ENCODE assay signal across 10 cellular contexts in genomic region chr12:46366771-46367170, GRCh38. TPM values are rescaled to one million over a fixed set of nuclear protein-coding genes. Genes with fewer than 3 reads are reported as not detected.
DNase-seq lines count a peak whose midpoint lies in the region; ATAC-seq and TF ChIP-seq lines count a peak whose summit lies in the region.
"Had no signal": no experiment of that assay in that cellular context is flagged by ENCODE, and none has a peak within 500 bp of the region (broad histone marks: within the 10 kb centered on the region; RNA-seq: fewer than 3 reads in every experiment).

No MANE protein-coding gene starts in this region.

- H3K4me1 ChIP-seq in HCT116 (ENCODE audit: control insufficient read depth in 1 of 2, insufficient read depth in 2 of 2, low read length in 2 of 2) (peaks cover 32 to 62% of the 10 kb centered on the region in 2 experiments), hepatocyte (ENCODE audit: insufficient read depth) (peaks cover 55% of the 10 kb centered on the region), suprapubic skin (peaks cover 82% of the 10 kb centered on the region)

- H3K36me3 ChIP-seq in HCT116 (ENCODE audit: control insufficient read depth in 1 of 2, insufficient read depth in 2 of 2, low read length in 2 of 2) (peaks cover 89 to 93% of the 10 kb centered on the region in 2 experiments), hepatocyte (replicated peaks; ENCODE audit: insufficient read depth, low read depth) (peaks cover 22% of the 10 kb centered on the region), suprapubic skin (peaks cover 93% of the 10 kb centered on the region)

- H3K27ac ChIP-seq in HCT116 (ENCODE audit: low read depth, low read length) (peak overlapping the region; percentile 30; the same call in 1 of the 2 replicates), hepatocyte (peak overlapping the region; percentile 49), suprapubic skin (peak overlapping the region; percentile 40)
- H3K27ac ChIP-seq: WERI-Rb-1 had no signal

- H3K4me2 ChIP-seq in HCT116 (ENCODE audit: low read length) (no peak overlapping the region), hepatocyte (peak overlapping the region; percentile 88)

- H3K27me3 ChIP-seq in HCT116 (ENCODE audit: insufficient read depth, low read length): no peaks in the 10 kb centered on the region
- no peaks in the 10 kb centered on the region for H3K27me3 ChIP-seq in hepatocyte
- no peaks in the 10 kb centered on the region for H3K27me3 ChIP-seq in suprapubic skin

- H3K9me2 ChIP-seq in HCT116 (ENCODE audit: insufficient read depth): no peaks in the 10 kb centered on the region
- H3K9me2 ChIP-seq in hepatocyte (replicated peaks; ENCODE audit: insufficient read depth): no peaks in the 10 kb centered on the region

- RAD21 ChIA-PET in HCT116 (lab: Charles Lee; ENCODE audit: low non-redundant PET in 1 of 2, low total read pairs in 2 of 2, uncharacterized antibody in 2 of 2, unreplicated experiment in 2 of 2): no interaction called here

- H3K27ac Mint-ChIP-seq in activated naive CD8-positive, alpha-beta T cell: peak overlapping the region; percentile 83

- H4K20me1 ChIP-seq in HCT116 (ENCODE audit: insufficient read depth) (peaks cover 88% of the 10 kb centered on the region), hepatocyte (ENCODE audit: insufficient read depth, poor library complexity, severe bottlenecking) (peaks cover 95% of the 10 kb centered on the region)

- H3K4me3 Mint-ChIP-seq in activated naive CD8-positive, alpha-beta T cell: peak overlapping the region; percentile 98

- no peaks in the 10 kb centered on the region for H3K27me3 Mint-ChIP-seq in activated naive CD8-positive, alpha-beta T cell

- TF ChIP-seq EP300 in suprapubic skin (IDR thresholded peaks at IDR 0.05): no peak

- 82% methylated on average over 5 of the region's 5 CpGs for WGBS in hepatocyte (ENCODE audit: low lambda C conversion rate, missing lambda C conversion rate)
- 62% methylated on average over 5 of the region's 5 CpGs for WGBS in suprapubic skin

- intact Hi-C loops in HCT116 (cut with micrococcal nuclease): loop anchor here (5.0 kb wide), 1 partner anchor 86 kb away; no protein-coding TSS in a partner anchor

- H2AFZ ChIP-seq in HCT116 (ENCODE audit: low read depth, low read length, poor library complexity, severe bottlenecking) (no peak overlapping the region), hepatocyte (no peak overlapping the region)

- TF ChIP-seq RAD21 in HCT116 (IDR thresholded peaks at IDR 0.05; ENCODE audit: low read depth): no peak

- POLR2A ChIA-PET in HCT116 (lab: Charles Lee): interaction anchor here (1.2 to 7.6 kb wide), 8 partner anchors 9 to 308 kb away, joined by 3 to 82 read pairs (median 4); no protein-coding TSS in a partner anchor

- DNase-seq in HCT116 (ENCODE audit: low read depth, low spot score): no peak
- no peak for DNase-seq in hepatocyte (ENCODE audit: low spot score)
- DNase-seq in suprapubic skin (ENCODE audit: low spot score in 2 of 2): no peak
- DNase-seq in DMS114 treated with DMSO at 0.1 percent for 48 hours (lab: John Stamatoyannopoulos, UW; ENCODE audit: unreplicated experiment): no peak
- DNase-seq in stimulated activated CD4-positive, alpha-beta T cell treated with anti-CD3 and anti-CD28 coated beads, Interleukin-1b, Interleukin-23, amount 100 ng/mL, for 48 hours: no peak
- no peak for DNase-seq in amygdala (lab: John Stamatoyannopoulos, UW)
- DNase-seq: NCI-H1436 treated with DMSO at 0.1 percent for 48 hours, WERI-Rb-1 had no signal

- peaks cover 33% of the 10 kb centered on the region for H3K36me3 Mint-ChIP-seq in activated naive CD8-positive, alpha-beta T cell

- H3K4me3 ChIP-seq in HCT116 (replicated peaks in 1 of 2; ENCODE audit: low read depth in 1 of 2, low read length in 2 of 2) (no peak overlapping the region), hepatocyte (no peak overlapping the region), suprapubic skin (peak overlapping the region; percentile 99)

- no peak for TF ChIP-seq CTCF in HCT116 (IDR thresholded peaks at IDR 0.05 in 2 of 3, conservative IDR thresholded peaks at IDR 0.05 in 1 of 3; ENCODE audit: borderline replicate concordance in 1 of 3, insufficient read depth in 1 of 3, low read depth in 2 of 3, low read length in 2 of 3)
- TF ChIP-seq CTCF in hepatocyte (IDR thresholded peaks at IDR 0.05; ENCODE audit: poor library complexity): no peak
- TF ChIP-seq CTCF in suprapubic skin (IDR thresholded peaks at IDR 0.05): no peak

- H3K9ac ChIP-seq in HCT116 (ENCODE audit: low read length): no peak overlapping the region

- ATAC-seq in HCT116: no peak
- ATAC-seq: esophagus mucosa had no signal

- H3K9me3 ChIP-seq in HCT116 (ENCODE audit: control insufficient read depth in 1 of 2, insufficient read depth in 1 of 2, low read depth in 1 of 2, low read length in 2 of 2) (no peaks in the 10 kb centered on the region), hepatocyte (ENCODE audit: low read depth) (no peaks in the 10 kb centered on the region), suprapubic skin (no peaks in the 10 kb centered on the region)

- no TSS peak for BruUV-seq in HCT116 (replicated peaks; lab: Mats Ljungman, UMichigan)

- CTCF ChIA-PET in HCT116 (lab: Charles Lee): no interaction called here

- H3K9me3 Mint-ChIP-seq in activated naive CD8-positive, alpha-beta T cell (ENCODE audit: low read depth): no peaks in the 10 kb centered on the region

- TF ChIP-seq POLR2A in HCT116 (IDR thresholded peaks at IDR 0.05; ENCODE audit: borderline replicate concordance, extremely low read depth, insufficient read depth, insufficient read length) (no peak), suprapubic skin (IDR thresholded peaks at IDR 0.05) (no peak)

- H3K79me2 ChIP-seq in HCT116 (ENCODE audit: insufficient read depth, low read length): peaks cover 100% of the 10 kb centered on the region
- H3K79me2 ChIP-seq in hepatocyte: peaks cover 75% of the 10 kb centered on the region

- peaks cover 83% of the 10 kb centered on the region for H3K4me1 Mint-ChIP-seq in activated naive CD8-positive, alpha-beta T cell (ENCODE audit: low read depth)

TF ChIP-seq in HCT116, 20 proteins besides CTCF, POLR2A, EP300 and RAD21:
- no peak for TF ChIP-seq ELF1 (IDR thresholded peaks at IDR 0.05; ENCODE audit: borderline replicate concordance, low read depth)
- no peak for TF ChIP-seq ZNF274 (IDR thresholded peaks at IDR 0.05; ENCODE audit: low read depth, low read length)
- no peak for TF ChIP-seq ZBTB33 (IDR thresholded peaks at IDR 0.05; ENCODE audit: extremely low read depth, insufficient replicate concordance, low read length)
- TF ChIP-seq CBX3 (IDR thresholded peaks at IDR 0.05; ENCODE audit: low read depth): no peak
- TF ChIP-seq CEBPB (IDR thresholded peaks at IDR 0.05; ENCODE audit: low read depth): no peak
- no peak; the same call in 1 of the 2 replicates for TF ChIP-seq POLR2AphosphoS5 (IDR thresholded peaks at IDR 0.05; ENCODE audit: low read depth, low read length)
- TF ChIP-seq EZH2phosphoT487 (IDR thresholded peaks at IDR 0.05; ENCODE audit: borderline replicate concordance): no peak

RNA-seq across cellular contexts. Expression of gene SLC38A2, which starts 5.8 kb away (rescaled TPM):
- total RNA-seq in HCT116 (2021; ENCODE audit: unreplicated experiment) (1,049 TPM), hepatocyte (372 and 373 TPM in 2 replicates), suprapubic skin (1,000 to 10,000 TPM in 1 of 4 donors, 100 to 1,000 TPM in 3; 632 to 1,386 (median 819) TPM)
- 307 and 350 TPM in 2 replicates for polyA plus RNA-seq in HCT116 (2012)
- polyA plus RNA-seq in hepatocyte: 139 and 144 TPM in 2 replicates
